In the genomic region with DNA sequence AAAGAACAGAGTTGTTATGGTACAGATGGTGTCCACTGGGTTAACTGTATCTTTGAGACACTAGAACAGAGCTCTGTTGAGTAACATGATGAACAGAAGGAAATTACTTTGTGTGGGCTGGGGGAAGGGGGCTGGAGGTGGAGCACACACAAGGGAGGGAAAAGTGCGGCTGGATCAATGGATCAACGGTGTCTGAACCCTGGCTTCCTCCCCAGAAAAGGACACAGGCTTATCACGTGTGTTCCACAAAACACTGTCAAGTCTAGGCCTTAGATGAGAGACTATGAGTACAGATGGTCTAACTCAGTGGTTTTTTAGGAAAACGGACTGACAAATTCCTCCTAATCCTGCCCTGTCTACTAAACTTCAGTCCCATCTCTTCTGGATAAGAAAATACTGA, we compare ENCODE assay signal across 1 cellular context.
TF ChIP-seq lines count a peak whose summit lies in the region.

No MANE protein-coding gene starts in this region.

TF ChIP-seq in H1, 55 proteins besides CTCF, POLR2A, EP300 and RAD21:
- TF ChIP-seq EGR1 (IDR thresholded peaks at IDR 0.05; ENCODE audit: borderline replicate concordance, low read depth, low read length) (no peak), POLR2AphosphoS5 (IDR thresholded peaks at IDR 0.05; ENCODE audit: low read depth, low read length) (0 out of 2 replicates have a peak, but pooled peaks have one; percentile 21)
